16 cellular contexts compared by ENCODE assay signal in the genomic region with DNA sequence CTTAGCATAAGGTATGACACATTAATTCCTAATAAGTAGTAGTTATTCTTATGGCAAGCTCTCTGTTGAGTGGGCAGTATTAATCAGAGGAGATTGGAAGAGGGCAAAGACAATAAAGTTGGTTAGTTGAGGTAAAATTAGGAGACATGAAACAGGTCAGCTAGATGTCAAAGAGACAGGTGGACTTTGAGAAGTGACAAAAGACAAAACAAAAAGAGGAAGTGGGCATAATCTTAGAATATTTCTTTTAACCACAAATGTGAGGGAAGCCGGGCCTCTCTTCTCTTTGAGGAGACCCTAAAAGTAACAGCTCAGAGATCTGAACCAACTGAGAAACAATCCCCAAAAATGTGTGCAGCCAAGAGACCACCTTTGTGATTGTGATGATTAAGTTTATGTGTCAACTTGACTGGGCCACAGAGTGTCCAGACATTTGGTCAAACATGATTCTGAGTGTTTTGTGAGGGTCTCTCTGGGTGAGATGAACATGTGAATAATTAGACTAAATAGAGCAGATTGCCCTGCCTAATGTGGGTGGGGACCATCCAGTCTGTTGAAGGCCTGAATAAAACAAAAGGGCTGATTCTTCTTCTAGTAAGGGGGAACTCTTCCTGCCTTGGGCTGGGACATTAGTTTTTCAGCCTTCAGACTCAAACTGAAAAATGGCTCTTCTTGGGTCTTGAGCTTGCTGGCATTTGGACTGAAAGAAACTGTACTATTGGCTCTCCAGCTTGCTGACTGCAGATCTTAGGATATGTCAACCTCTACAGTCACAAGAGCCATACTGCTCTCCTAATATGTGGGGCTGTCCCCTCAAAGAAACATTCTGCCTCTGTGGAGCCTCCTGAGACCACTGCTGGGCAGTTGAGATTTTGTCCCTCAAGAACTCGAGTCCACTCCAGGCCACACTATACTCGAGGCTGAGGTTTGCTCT. TPM values are rescaled to one million over a fixed set of nuclear protein-coding genes. Genes with fewer than 3 reads are reported as not detected.
DNase-seq lines count a peak whose midpoint lies in the region; ATAC-seq, FAIRE-seq and TF ChIP-seq lines count a peak whose summit lies in the region.
"Had no signal": no experiment of that assay in that cellular context is flagged by ENCODE, and none has a peak within 500 bp of the region (broad histone marks: within the 10 kb centered on the region; RNA-seq: fewer than 3 reads in every experiment).

No MANE protein-coding gene starts in this region.

- H3K36me3 ChIP-seq in colonic mucosa = no peaks in the 10 kb centered on the region
- H3K36me3 ChIP-seq: thyroid gland had no signal

- peak overlapping the region; percentile 17 for H3K27ac ChIP-seq in colonic mucosa
- H3K27ac ChIP-seq: thyroid gland had no signal

- no peaks in the 10 kb centered on the region for H3K9me3 ChIP-seq in colonic mucosa
- H3K9me3 ChIP-seq: thyroid gland had no signal

- intact Hi-C loops in colonic mucosa (cut with DNase I) = no loop called here

- TF ChIP-seq CTCF in colonic mucosa (IDR thresholded peaks at IDR 0.05) = no peak

- no peaks in the 10 kb centered on the region for H3K4me1 ChIP-seq in colonic mucosa
- H3K4me1 ChIP-seq: thyroid gland had no signal

- H3K9ac ChIP-seq in colonic mucosa (ENCODE audit: low read depth in 2 of 2, low read length in 2 of 2) = no peak overlapping the region

- H3K4me3 ChIP-seq in colonic mucosa = no peak overlapping the region
- H3K4me3 ChIP-seq: thyroid gland had no signal

- FAIRE-seq in frontal cortex (lab: Jason Lieb, UNC) = no peak
- FAIRE-seq: H54 had no signal

- H3K27me3 ChIP-seq in colonic mucosa = no peaks in the 10 kb centered on the region
- H3K27me3 ChIP-seq: thyroid gland had no signal

- peak; percentile 64 for ATAC-seq in GM18909 (IDR thresholded peaks at IDR 0.05; ENCODE audit: poor library complexity, unreplicated experiment)
- ATAC-seq in GM21786 (IDR thresholded peaks at IDR 0.05; ENCODE audit: unreplicated experiment) = peak; percentile 41
- peak; percentile 52 for ATAC-seq in HG03565 (IDR thresholded peaks at IDR 0.05; ENCODE audit: unreplicated experiment)
- ATAC-seq: PC-3 had no signal

- DNase-seq in colonic mucosa = no peak
- DNase-seq in frontal cortex (ENCODE audit: low spot score in 2 of 2) = no peak
- DNase-seq in NCI-H1048 (lab: John Stamatoyannopoulos, UW) = no peak
- DNase-seq in globus pallidus (ENCODE audit: low spot score) = no peak
- DNase-seq in Ammon's horn (ENCODE audit: low spot score) = no peak
- DNase-seq: activated CD4-positive, CD25-positive, alpha-beta regulatory T cell treated with anti-CD3 and anti-CD28 coated beads, Interleukin-2, amount 50 U/mL, for 72 hours; DMS 273 treated with DMSO at 0.1 percent for 48 hours; PC-3; stimulated activated CD4-positive, alpha-beta T cell treated with anti-CD3 and anti-CD28 coated beads, Interleukin-4, amount 100 ng/mL, for 1 hour; thyroid gland had no signal

RNA-seq across cellular contexts. Expression of a gene that starts 40.0 kb away (rescaled TPM):
- total RNA-seq in colonic mucosa (1 to 10 TPM in 1 of 2 donors, under 1 TPM in 1; 0.90 to 1.8 TPM), frontal cortex (not detected)
- total RNA-seq: LHCN-M2, neural crest cell, PC-3 had no signal
